Comparison of ENCODE assay signal across 8 cellular contexts in genomic region chr4:150867148-150867547, GRCh38.
DNase-seq lines count a peak whose midpoint lies in the region; ATAC-seq, FAIRE-seq and TF ChIP-seq lines count a peak whose summit lies in the region.

No MANE protein-coding gene starts in this region.

- H3K27ac ChIP-seq in SJCRH30 = no peak overlapping the region

- no peak overlapping the region for H3K4me3 ChIP-seq in SJCRH30

- H3K4me1 ChIP-seq in SJCRH30 = no peaks in the 10 kb centered on the region

- ATAC-seq in HG02623 (IDR thresholded peaks at IDR 0.05; ENCODE audit: unreplicated experiment) = peak; percentile 81

- FAIRE-seq in endometrium (lab: Jason Lieb, UNC) = peak; percentile 96

- DNase-seq in AML-193 (lab: John Stamatoyannopoulos, UW) (peak; percentile 70 to 72), NCI-H1048 (lab: John Stamatoyannopoulos, UW) (peak; percentile 59), SJCRH30 (peak; percentile 26 to 82), midbrain (lab: John Stamatoyannopoulos, UW) (peak; percentile 77), islet precursor cell (no peak)

- H3K27me3 ChIP-seq in SJCRH30 = no peaks in the 10 kb centered on the region

- peak; percentile 43; the same call in 1 of the 3 replicates for TF ChIP-seq CTCF in GM12872 (IDR thresholded peaks at IDR 0.05; ENCODE audit: insufficient read depth, low read depth, low read length)

- H3K36me3 ChIP-seq in SJCRH30 = no peaks in the 10 kb centered on the region; the same call in 1 of the 2 replicates

- H3K9me3 ChIP-seq in SJCRH30 (replicated peaks) = no peaks in the 10 kb centered on the region
